8 cellular contexts compared by ENCODE assay signal in the genomic region with DNA sequence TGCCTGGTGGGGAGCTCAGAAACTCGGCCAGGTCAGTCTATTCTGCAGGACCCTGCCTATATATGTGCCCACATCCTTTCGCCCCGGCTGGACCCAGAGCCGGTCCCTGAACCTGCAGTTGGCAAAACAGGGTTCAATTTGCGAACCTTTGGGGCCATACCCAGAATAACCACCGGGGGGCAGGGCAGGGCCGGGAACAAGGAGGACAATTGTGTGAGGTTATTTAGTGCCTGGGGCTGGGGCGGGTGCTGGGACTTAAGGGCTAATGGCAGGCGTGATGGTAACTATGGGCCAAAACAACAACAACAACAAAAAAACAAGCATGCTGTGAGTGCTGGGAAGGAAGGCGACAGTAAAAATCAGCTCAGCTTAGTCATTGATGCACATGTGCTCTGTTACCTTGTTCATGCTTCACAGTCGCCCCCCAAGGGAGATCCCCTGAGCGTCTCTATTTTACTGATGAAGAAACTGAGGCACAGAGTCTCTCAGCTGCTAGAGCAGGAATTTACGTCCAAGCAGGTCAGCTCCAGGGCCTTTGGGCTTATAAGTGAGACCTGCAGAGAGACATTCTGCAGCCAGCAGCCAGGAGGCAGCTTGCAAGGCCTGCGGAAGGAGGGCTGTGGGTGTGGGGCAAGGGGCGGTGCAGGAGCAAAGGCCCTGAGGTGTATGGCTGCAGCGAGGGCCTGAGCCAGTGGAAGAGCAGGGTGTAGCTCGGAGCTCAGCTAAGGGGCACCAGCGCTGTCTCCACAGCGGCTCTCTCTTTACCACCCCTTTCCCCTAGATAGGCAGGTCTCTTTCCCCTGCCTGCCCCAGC.
DNase-seq lines count a peak whose midpoint lies in the region; ATAC-seq and TF ChIP-seq lines count a peak whose summit lies in the region.

No MANE protein-coding gene starts in this region.

- no peak overlapping the region for H3K27ac ChIP-seq in VCaP

- peak; percentile 89 for TF ChIP-seq CTCF in VCaP (conservative IDR thresholded peaks at IDR 0.05)
- TF ChIP-seq CTCF in cardiac fibroblast (IDR thresholded peaks at IDR 0.05; ENCODE audit: low read depth, low read length): peak; percentile 86

- DNase-seq in activated gamma-delta T cell treated with Interleukin-2 at 50 U/mL for 16 hours (peak; percentile 44), activated gamma-delta T cell (lab: John Stamatoyannopoulos, UW) (no peak), NCI-H1092 treated with DMSO at 0.1 percent for 48 hours (lab: John Stamatoyannopoulos, UW) (peak; percentile 62), cardiac fibroblast (ENCODE audit: low read depth in 2 of 2) (peak; percentile 62 to 67), kidney glomerular epithelial cell (lab: John Stamatoyannopoulos, UW) (peak; percentile 21)
- DNase-seq in stimulated activated CD4-positive, alpha-beta T cell treated with anti-CD3 and anti-CD28 coated beads, Interleukin-4, amount 100 ng/mL, for 1 hour: peak; percentile 67

- ATAC-seq in GM18907 (IDR thresholded peaks at IDR 0.05; ENCODE audit: unreplicated experiment): no peak

- no peak overlapping the region for H3K4me3 ChIP-seq in cardiac fibroblast (replicated peaks in 1 of 2; ENCODE audit: low read depth in 2 of 2, low read length in 2 of 2)
